8 cellular contexts compared by ENCODE assay signal in the genomic region with DNA sequence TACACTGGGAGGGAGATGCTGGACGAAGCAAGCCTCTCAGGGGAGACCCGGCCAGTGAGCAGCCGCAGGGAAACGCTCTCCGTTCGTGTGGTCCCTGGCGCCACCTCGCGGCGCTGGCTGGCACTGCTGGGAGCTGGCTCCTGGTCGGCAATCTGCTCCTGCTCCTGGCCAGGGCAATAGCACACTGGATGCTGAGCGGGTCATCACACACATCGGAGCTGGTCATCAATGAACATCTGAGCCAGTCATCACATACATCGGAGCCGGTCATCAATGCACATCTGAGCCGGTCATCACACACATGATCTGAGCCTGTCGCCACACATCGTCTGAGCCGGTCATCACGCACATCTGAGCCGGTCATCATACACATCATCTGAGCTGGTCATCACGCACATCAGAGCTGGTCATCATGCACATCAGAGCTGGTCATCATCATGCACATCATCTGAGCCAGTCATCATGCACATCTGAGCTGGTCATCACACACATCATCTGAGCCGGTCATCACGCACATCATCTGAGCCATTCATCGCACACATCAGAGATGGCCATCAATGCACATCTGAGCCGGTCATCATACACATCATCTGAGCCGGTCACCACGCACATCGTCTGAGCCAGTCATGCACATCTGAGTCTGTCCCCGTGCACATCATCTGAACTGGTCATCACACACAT.
DNase-seq lines count a peak whose midpoint lies in the region; ATAC-seq and TF ChIP-seq lines count a peak whose summit lies in the region.

No MANE protein-coding gene starts in this region.

- peak; percentile 97 for TF ChIP-seq CTCF in AG04449 (IDR thresholded peaks at IDR 0.05; ENCODE audit: insufficient read depth, low read length, missing control alignments)

- CTCF ChIA-PET in AG04449 (lab: Yijun Ruan, JAX), result interaction anchor here (0.6 to 13.1 kb wide), 22 partner anchors 9 to 376 kb away, joined by 3 to 473 read pairs (median 10); no protein-coding TSS in a partner anchor

- H3K4me3 ChIP-seq in AG04449 (ENCODE audit: low read depth, low read length), result no peak overlapping the region

- no peak for DNase-seq in AG04449 (ENCODE audit: low read depth, low spot score)
- DNase-seq in NCI-H345 (lab: John Stamatoyannopoulos, UW), result peak; percentile 79
- DNase-seq in activated CD4-positive, alpha-beta T cell treated with anti-CD3 and anti-CD28 coated beads for 4 hours, result peak; percentile 43 to 65
- peak; percentile 88 for DNase-seq in cerebellar cortex (ENCODE audit: low spot score)
- peak; percentile 65 for DNase-seq in kidney tubule cell (ENCODE audit: low spot score)
- DNase-seq in stimulated activated CD4-positive, alpha-beta T cell treated with anti-CD3 and anti-CD28 coated beads, Interleukin-2, amount 100 ng/mL, for 48 hours, result peak; percentile 76 to 78

- ATAC-seq in GM21367 (IDR thresholded peaks at IDR 0.05; ENCODE audit: unreplicated experiment) (peak; percentile 60), HG03097 (IDR thresholded peaks at IDR 0.05; ENCODE audit: low FRiP score, unreplicated experiment) (no peak)

- POLR2A ChIA-PET in AG04449 (lab: Yijun Ruan, JAX), result no interaction called here
